23 cellular contexts compared by ENCODE assay signal in the genomic region with DNA sequence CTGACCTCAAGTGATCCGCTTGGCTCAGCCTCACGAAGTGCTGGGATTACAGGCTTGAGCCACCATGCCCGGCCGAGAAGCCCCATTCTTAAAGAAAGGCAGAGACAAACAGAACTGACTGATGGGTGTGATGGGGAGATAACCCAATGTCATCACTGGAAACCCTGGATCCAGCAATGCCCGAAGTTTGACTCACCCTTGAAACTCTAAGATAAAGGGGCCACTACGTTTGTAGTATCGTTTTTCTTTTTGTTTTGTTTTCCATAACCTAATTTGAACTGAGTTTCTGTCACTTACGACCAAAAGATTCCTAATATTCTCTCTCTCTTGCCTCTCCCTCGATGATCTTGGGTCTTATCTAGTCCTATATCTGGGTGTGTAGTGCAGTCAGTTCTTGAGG. TPM values are rescaled to one million over a fixed set of nuclear protein-coding genes. Genes with fewer than 3 reads are reported as not detected.
DNase-seq lines count a peak whose midpoint lies in the region; ATAC-seq lines count a peak whose summit lies in the region.
"Had no signal": no experiment of that assay in that cellular context is flagged by ENCODE, and none has a peak within 500 bp of the region (broad histone marks: within the 10 kb centered on the region; RNA-seq: fewer than 3 reads in every experiment).

No MANE protein-coding gene starts in this region.

- POLR2A ChIA-PET in activated CD4-positive, alpha-beta T cell treated with anti-CD3 and anti-CD28 coated beads, Interleukin-2, amount 10 ng/mL, durations not matched to agents 7 days and 5 days (lab: Charles Lee), result no interaction called here

- no peak for DNase-seq in activated CD4-positive, alpha-beta T cell treated with anti-CD3 and anti-CD28 coated beads, Interleukin-2, amount 10 ng/mL, durations not matched to agents 7 days and 5 days
- DNase-seq in activated CD4-positive, alpha-beta T cell treated with anti-CD3 and anti-CD28 coated beads, Interleukin-2, amount 50 U/mL, for 48 hours, result no peak
- DNase-seq in activated naive CD4-positive, alpha-beta T cell treated with anti-CD3 and anti-CD28 coated beads, Interleukin-2, amount 50 U/mL, for 72 hours (ENCODE audit: low spot score in 2 of 2), result no peak
- no peak for DNase-seq in effector CD8-positive, alpha-beta T cell (lab: John Stamatoyannopoulos, UW)
- DNase-seq in inferior parietal cortex (ENCODE audit: extremely low spot score), result no peak
- DNase-seq in activated effector memory CD4-positive, alpha-beta T cell treated with anti-CD3 and anti-CD28 coated beads, Interleukin-2, amount 50 U/mL, for 16 hours, result no peak
- DNase-seq: aorta; caudate nucleus; DMS 273 treated with DMSO at 0.1 percent for 48 hours; erythroblast; foreskin keratinocyte; IMR-90; MG63; NCI-H1417 treated with DMSO at 0.1 percent for 48 hours; NCI-H510A; NK-92 treated with Interleukin-12 subunit alpha and Interleukin-12 subunit beta, amount 100 ng/mL, for 24 hours; SK-N-SH; stimulated activated CD4-positive, alpha-beta T cell treated with anti-CD3 and anti-CD28 coated beads, Interleukin-4, amount 100 ng/mL, for 1 hour; substantia nigra; T1000 had no signal

- peak overlapping the region; percentile 63 for H3K27ac Mint-ChIP-seq in activated CD4-positive, alpha-beta T cell treated with anti-CD3 and anti-CD28 coated beads, Interleukin-2, amount 10 ng/mL, durations not matched to agents 7 days and 5 days
- peak overlapping the region in 2 of 3 donors; percentile 93 to 98 for H3K27ac Mint-ChIP-seq in IgD-negative memory B cell
- H3K27ac Mint-ChIP-seq in activated naive CD4-positive, alpha-beta T cell treated with anti-CD3 and anti-CD28 coated beads, Interleukin-2, amount 50 U/mL, for 72 hours, result peak overlapping the region; percentile 88 to 96
- peak overlapping the region; percentile 89 for H3K27ac Mint-ChIP-seq in stimulated activated memory B cell treated with anti-CD40 and anti-IgM and Interleukin-4, amounts not matched to agents 10 μg/mL and 1 μg/mL and 100 μg/mL, for 72 hours

- H3K4me3 Mint-ChIP-seq in activated CD4-positive, alpha-beta T cell treated with anti-CD3 and anti-CD28 coated beads, Interleukin-2, amount 10 ng/mL, durations not matched to agents 7 days and 5 days, result no peak overlapping the region
- H3K4me3 Mint-ChIP-seq in IgD-negative memory B cell, result peak overlapping the region in 1 of 4 donors; percentile 65
- H3K4me3 Mint-ChIP-seq in stimulated activated memory B cell treated with anti-CD40 and anti-IgM and Interleukin-4, amounts not matched to agents 10 μg/mL and 1 μg/mL and 100 μg/mL, for 72 hours, result no peak overlapping the region

- ATAC-seq in activated naive CD4-positive, alpha-beta T cell treated with anti-CD3 and anti-CD28 coated beads, Interleukin-2, amount 50 U/mL, for 72 hours, result peak; percentile 33 to 48
- no peak for ATAC-seq in stimulated activated memory B cell treated with anti-CD40 and anti-IgM and Interleukin-4, amounts not matched to agents 10 μg/mL and 1 μg/mL and 100 μg/mL, for 72 hours
- ATAC-seq: foreskin keratinocyte, GM12878 had no signal

- H3K4me1 Mint-ChIP-seq in activated CD4-positive, alpha-beta T cell treated with anti-CD3 and anti-CD28 coated beads, Interleukin-2, amount 10 ng/mL, durations not matched to agents 7 days and 5 days, result peaks cover 93% of the 10 kb centered on the region
- peaks cover 66 to 83% (median 73%) of the 10 kb centered on the region in 3 donors for H3K4me1 Mint-ChIP-seq in IgD-negative memory B cell
- H3K4me1 Mint-ChIP-seq in stimulated activated memory B cell treated with anti-CD40 and anti-IgM and Interleukin-4, amounts not matched to agents 10 μg/mL and 1 μg/mL and 100 μg/mL, for 72 hours, result peaks cover 93% of the 10 kb centered on the region

- H3K27me3 Mint-ChIP-seq in activated CD4-positive, alpha-beta T cell treated with anti-CD3 and anti-CD28 coated beads, Interleukin-2, amount 10 ng/mL, durations not matched to agents 7 days and 5 days, result no peaks in the 10 kb centered on the region
- H3K27me3 Mint-ChIP-seq in IgD-negative memory B cell, result no peaks in the 10 kb centered on the region
- H3K27me3 Mint-ChIP-seq in stimulated activated memory B cell treated with anti-CD40 and anti-IgM and Interleukin-4, amounts not matched to agents 10 μg/mL and 1 μg/mL and 100 μg/mL, for 72 hours, result no peaks in the 10 kb centered on the region

- H3K9me3 Mint-ChIP-seq in activated CD4-positive, alpha-beta T cell treated with anti-CD3 and anti-CD28 coated beads, Interleukin-2, amount 10 ng/mL, durations not matched to agents 7 days and 5 days, result peaks cover 3% of the 10 kb centered on the region
- no peaks in the 10 kb centered on the region for H3K9me3 Mint-ChIP-seq in IgD-negative memory B cell
- peaks cover 5 to 6% of the 10 kb centered on the region in 2 donors for H3K9me3 Mint-ChIP-seq in activated naive CD4-positive, alpha-beta T cell treated with anti-CD3 and anti-CD28 coated beads, Interleukin-2, amount 50 U/mL, for 72 hours
- H3K9me3 Mint-ChIP-seq in stimulated activated memory B cell treated with anti-CD40 and anti-IgM and Interleukin-4, amounts not matched to agents 10 μg/mL and 1 μg/mL and 100 μg/mL, for 72 hours, result no peaks in the 10 kb centered on the region

- H3K36me3 Mint-ChIP-seq in activated CD4-positive, alpha-beta T cell treated with anti-CD3 and anti-CD28 coated beads, Interleukin-2, amount 10 ng/mL, durations not matched to agents 7 days and 5 days (ENCODE audit: low read depth), result peaks cover 12% of the 10 kb centered on the region
- H3K36me3 Mint-ChIP-seq in IgD-negative memory B cell, result peaks cover 6% of the 10 kb centered on the region
- peaks cover 13 to 17% of the 10 kb centered on the region in 2 donors for H3K36me3 Mint-ChIP-seq in activated naive CD4-positive, alpha-beta T cell treated with anti-CD3 and anti-CD28 coated beads, Interleukin-2, amount 50 U/mL, for 72 hours
- no peaks in the 10 kb centered on the region for H3K36me3 Mint-ChIP-seq in stimulated activated memory B cell treated with anti-CD40 and anti-IgM and Interleukin-4, amounts not matched to agents 10 μg/mL and 1 μg/mL and 100 μg/mL, for 72 hours

- CTCF ChIA-PET in activated CD4-positive, alpha-beta T cell treated with anti-CD3 and anti-CD28 coated beads, Interleukin-2, amount 10 ng/mL, durations not matched to agents 7 days and 5 days (lab: Charles Lee), result interaction anchor here (0.9 to 2.7 kb wide), 4 partner anchors 18 to 72 kb away, joined by 3 to 12 read pairs (median 4); no protein-coding TSS in a partner anchor

RNA-seq across cellular contexts. Expression of a gene that starts 57.7 kb away (rescaled TPM):
- 10 to 100 TPM; 62.7 to 65.2 TPM for total RNA-seq in activated CD4-positive, alpha-beta T cell treated with anti-CD3 and anti-CD28 coated beads, Interleukin-2, amount 10 ng/mL, durations not matched to agents 7 days and 5 days
- polyA plus RNA-seq in IgD-negative memory B cell, result 74.0 TPM
- 100 to 1,000 TPM in 1 of 2 donors, 10 to 100 TPM in 1; 31.5 to 290 TPM for total RNA-seq in activated naive CD4-positive, alpha-beta T cell treated with anti-CD3 and anti-CD28 coated beads, Interleukin-2, amount 50 U/mL, for 72 hours
